ENCODE assay signal across 18 cellular contexts in genomic region chr17:59067756-59068155, GRCh38.
"Had no signal": no experiment of that assay in that cellular context is flagged by ENCODE, and none has a peak within 500 bp of the region (broad histone marks: within the 10 kb centered on the region; RNA-seq: fewer than 3 reads in every experiment).

No MANE protein-coding gene starts in this region.

- FAIRE-seq: colon had no signal

- H3K9me3 Mint-ChIP-seq: nephron, type B pancreatic cell had no signal

- H3K9me3 ChIP-seq: adrenal gland, gastroesophageal sphincter, heart right ventricle, lower lobe of right lung, right atrium auricular region, suprapubic skin had no signal

- H3K4me1 Mint-ChIP-seq: nephron had no signal

- H3K27ac ChIP-seq: adrenal gland, gastroesophageal sphincter, heart right ventricle, lower lobe of right lung, right atrium auricular region, suprapubic skin had no signal

- H3K4me1 ChIP-seq: adrenal gland, gastroesophageal sphincter, heart right ventricle, lower lobe of right lung, right atrium auricular region, suprapubic skin had no signal

- H3K4me3 ChIP-seq: adrenal gland, gastroesophageal sphincter, heart right ventricle, lower lobe of right lung, right atrium auricular region, suprapubic skin had no signal

- DNase-seq: activated CD4-positive, alpha-beta T cell treated with anti-CD3 and anti-CD28 coated beads, Interleukin-2, amount 50 U/mL, for 4 hours; activated CD4-positive, CD25-positive, alpha-beta regulatory T cell treated with anti-CD3 and anti-CD28 coated beads, Interleukin-2, amount 50 U/mL, for 72 hours; activated naive CD4-positive, alpha-beta T cell treated with anti-CD3 and anti-CD28 coated beads, Interleukin-2, amount 50 U/mL, for 16 hours; activated T-cell treated with anti-CD3 and anti-CD28 coated beads, Interleukin-2, amount 50 U/mL, for 1 hour; adrenal gland; erythroblast; heart right ventricle; left cardiac atrium; lower lobe of right lung; occipital lobe; stimulated activated CD4-positive, alpha-beta T cell treated with anti-CD3 and anti-CD28 coated beads, Interleukin-4, amount 100 ng/mL, for 1 hour; stimulated activated naive CD4-positive, alpha-beta T cell treated with Interleukin-2 at 50 U/mL for 16 hours had no signal

- H3K27me3 Mint-ChIP-seq: type B pancreatic cell had no signal

- H3K27ac Mint-ChIP-seq: nephron, type B pancreatic cell had no signal

- H3K27me3 ChIP-seq: adrenal gland, gastroesophageal sphincter, heart right ventricle, right atrium auricular region, suprapubic skin had no signal

- H3K4me3 Mint-ChIP-seq: nephron, type B pancreatic cell had no signal

- ATAC-seq: gastroesophageal sphincter, heart right ventricle, left cardiac atrium, lower lobe of right lung had no signal
